ENCODE assay signal across 19 cellular contexts in the genomic region with DNA sequence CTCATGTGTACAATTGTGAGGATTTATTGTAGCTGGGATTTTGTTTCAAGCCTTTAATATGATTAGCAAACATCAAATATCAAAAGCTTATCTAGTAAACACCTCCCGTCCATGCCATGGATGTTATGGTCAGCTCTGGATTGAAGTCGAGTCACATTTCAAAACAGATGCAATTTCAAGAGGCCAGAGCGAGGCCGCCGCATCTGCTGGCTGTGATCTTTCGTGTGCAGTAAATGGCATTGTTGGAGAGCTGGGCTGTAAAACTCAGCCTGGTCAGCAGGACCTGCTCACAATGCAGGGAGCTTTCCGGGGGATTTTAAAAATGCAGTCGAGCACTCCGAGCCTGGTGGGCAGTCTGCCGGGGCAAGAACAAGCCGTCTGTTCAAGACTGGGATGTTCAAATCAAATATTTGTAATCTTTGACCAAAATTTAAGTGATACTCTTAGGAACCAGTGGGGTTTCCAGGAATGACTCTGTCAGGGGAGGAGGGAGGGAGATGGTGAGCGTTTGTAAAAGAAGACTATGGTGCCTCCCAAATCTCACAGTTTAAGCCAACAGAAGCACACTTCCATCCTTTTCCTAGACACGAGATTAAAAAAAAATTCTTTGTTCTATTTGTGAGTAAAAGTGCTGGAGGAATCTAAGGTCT.
"Had no signal": no experiment of that assay in that cellular context is flagged by ENCODE, and none has a peak within 500 bp of the region (broad histone marks: within the 10 kb centered on the region; RNA-seq: fewer than 3 reads in every experiment).

No MANE protein-coding gene starts in this region.

- H3K9me3 Mint-ChIP-seq: activated naive CD4-positive, alpha-beta T cell treated with anti-CD3 and anti-CD28 coated beads, Interleukin-2, amount 50 U/mL, for 72 hours; activated T-cell treated with anti-CD3 and anti-CD28 coated beads, Interleukin-2, amount 50 U/mL, for 24 hours; dendritic cell treated with granulocyte-macrophage colony-stimulating factor and Interleukin-4, amounts not matched to agents 40 ng/mL and 50 ng/mL, for 4 days had no signal

- H3K36me3 ChIP-seq: brain microvascular endothelial cell, heart left ventricle, SJSA1, stomach, tibial artery had no signal

- H3K4me3 Mint-ChIP-seq: activated CD8-positive, alpha-beta memory T cell treated with anti-CD3 and anti-CD28 coated beads, Interleukin-2, amount 10 ng/mL, durations not matched to agents 7 days and 5 days; activated T-cell treated with anti-CD3 and anti-CD28 coated beads, Interleukin-2, amount 50 U/mL, for 24 hours; dendritic cell treated with granulocyte-macrophage colony-stimulating factor and Interleukin-4, amounts not matched to agents 40 ng/mL and 50 ng/mL, for 4 days had no signal

- H3K4me1 ChIP-seq: heart left ventricle, psoas muscle, SJSA1, stomach, tibial artery had no signal

- H3K27me3 ChIP-seq: brain microvascular endothelial cell, SJSA1 had no signal

- H3K36me3 Mint-ChIP-seq: activated CD8-positive, alpha-beta memory T cell treated with anti-CD3 and anti-CD28 coated beads, Interleukin-2, amount 10 ng/mL, durations not matched to agents 7 days and 5 days; activated naive CD4-positive, alpha-beta T cell treated with anti-CD3 and anti-CD28 coated beads, Interleukin-2, amount 50 U/mL, for 72 hours had no signal

- DNase-seq: activated CD4-positive, alpha-beta T cell treated with anti-CD3 and anti-CD28 coated beads, Interleukin-2, amount 50 U/mL, for 4 hours; activated CD4-positive, CD25-positive, alpha-beta regulatory T cell treated with anti-CD3 and anti-CD28 coated beads, Interleukin-2, amount 50 U/mL, for 72 hours; activated CD8-positive, alpha-beta memory T cell treated with anti-CD3 and anti-CD28 coated beads, Interleukin-2, amount 10 ng/mL, durations not matched to agents 7 days and 5 days; activated effector memory CD4-positive, alpha-beta T cell treated with Interleukin-2 at 50 U/mL for 16 hours; activated T-cell treated with anti-CD3 and anti-CD28 coated beads, Interleukin-2, amount 50 U/mL, for 24 hours; amniotic stem cell; brain microvascular endothelial cell; heart left ventricle; islet precursor cell; left ventricle myocardium superior; midbrain; psoas muscle; stimulated activated CD4-positive, alpha-beta T cell treated with anti-CD3 and anti-CD28 coated beads, Interleukin-15, amount 100 ng/mL, for 24 hours; stimulated activated CD4-positive, alpha-beta T cell treated with anti-CD3 and anti-CD28 coated beads, Interleukin-4, amount 100 ng/mL, for 24 hours; stomach; tibial artery had no signal

- H3K27ac ChIP-seq: brain microvascular endothelial cell, heart left ventricle, psoas muscle, SJSA1, stomach, tibial artery had no signal

- H3K9me3 ChIP-seq: heart left ventricle, psoas muscle, SJSA1, stomach, tibial artery had no signal

- H3K4me1 Mint-ChIP-seq: activated CD8-positive, alpha-beta memory T cell treated with anti-CD3 and anti-CD28 coated beads, Interleukin-2, amount 10 ng/mL, durations not matched to agents 7 days and 5 days had no signal

- H3K27me3 Mint-ChIP-seq: activated CD8-positive, alpha-beta memory T cell treated with anti-CD3 and anti-CD28 coated beads, Interleukin-2, amount 10 ng/mL, durations not matched to agents 7 days and 5 days had no signal

- H3K27ac Mint-ChIP-seq: activated CD8-positive, alpha-beta memory T cell treated with anti-CD3 and anti-CD28 coated beads, Interleukin-2, amount 10 ng/mL, durations not matched to agents 7 days and 5 days; activated T-cell treated with anti-CD3 and anti-CD28 coated beads, Interleukin-2, amount 50 U/mL, for 24 hours; dendritic cell treated with granulocyte-macrophage colony-stimulating factor and Interleukin-4, amounts not matched to agents 40 ng/mL and 50 ng/mL, for 4 days had no signal

- H3K4me3 ChIP-seq: heart left ventricle, psoas muscle, SJSA1, stomach, tibial artery had no signal
